Comparison of ENCODE assay signal across 1 cellular context in the genomic region with DNA sequence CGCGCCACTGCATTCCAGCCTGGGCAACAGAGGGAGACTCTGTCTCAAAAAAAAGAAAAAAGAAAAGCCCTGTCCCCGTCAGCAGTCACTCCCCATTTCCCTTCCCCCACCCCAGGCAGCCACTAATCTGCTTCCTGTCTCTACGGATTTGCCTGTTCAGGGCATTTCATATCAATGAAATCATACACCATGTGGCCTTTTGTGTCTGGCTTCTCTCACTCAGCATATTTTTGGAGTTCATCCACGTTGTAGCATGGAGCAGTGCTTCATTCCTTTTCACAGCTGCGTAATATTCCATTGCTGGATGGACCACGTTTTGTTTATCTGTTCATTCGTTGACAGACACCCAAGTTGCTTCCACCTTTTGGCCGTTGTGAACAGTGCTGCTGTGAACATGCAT.
TF ChIP-seq lines count a peak whose summit lies in the region.

No MANE protein-coding gene starts in this region.

TF ChIP-seq in IMR-90, 13 proteins besides CTCF, POLR2A, EP300 and RAD21:
- no peak for TF ChIP-seq MXI1 (IDR thresholded peaks at IDR 0.05; ENCODE audit: borderline replicate concordance, low read depth, low read length)
- TF ChIP-seq MAFK (IDR thresholded peaks at IDR 0.05; ENCODE audit: low read depth, low read length): peak; percentile 36; the same call in 1 of the 2 replicates
